In the genomic region with DNA sequence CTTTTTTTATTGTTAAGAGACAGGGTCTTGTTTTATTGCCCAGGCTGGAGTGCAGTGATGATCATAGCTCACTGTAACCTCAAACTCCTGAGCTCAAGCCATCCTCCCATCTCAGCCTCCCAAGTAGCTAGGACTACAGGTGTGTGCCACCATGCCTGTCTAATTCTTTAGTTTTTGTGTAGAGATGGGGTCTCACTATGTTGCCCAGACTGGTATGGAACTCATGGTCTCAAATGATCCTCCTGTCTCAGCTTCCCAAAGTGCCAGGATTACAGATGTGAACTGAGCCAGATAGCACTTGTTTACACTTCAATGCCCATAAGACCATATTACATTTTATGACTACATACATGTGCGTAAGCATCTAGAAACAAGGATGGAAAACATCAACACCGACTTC, we compare ENCODE assay signal across 17 cellular contexts.
"Had no signal": no experiment of that assay in that cellular context is flagged by ENCODE, and none has a peak within 500 bp of the region (broad histone marks: within the 10 kb centered on the region; RNA-seq: fewer than 3 reads in every experiment).

No MANE protein-coding gene starts in this region.

- H3K4me1 Mint-ChIP-seq: endodermal cell had no signal

- DNase-seq: activated CD4-positive, alpha-beta T cell treated with anti-CD3 and anti-CD28 coated beads, Interleukin-2, amount 50 U/mL, for 1 hour; activated CD4-positive, CD25-positive, alpha-beta regulatory T cell; activated gamma-delta T cell; endodermal cell; heart right ventricle; left cardiac atrium; lower lobe of right lung; stimulated activated CD4-positive, alpha-beta T cell treated with anti-CD3 and anti-CD28 coated beads, Interleukin-15, amount 100 ng/mL, for 24 hours; stimulated activated CD4-positive, alpha-beta T cell treated with anti-CD3 and anti-CD28 coated beads, Interleukin-4, amount 100 ng/mL, for 24 hours; stomach; testis; upper lobe of left lung had no signal

- H3K9me3 Mint-ChIP-seq: endodermal cell had no signal

- H3K4me1 ChIP-seq: gastroesophageal sphincter had no signal

- H3K27ac Mint-ChIP-seq: endodermal cell had no signal

- H3K27ac ChIP-seq: gastroesophageal sphincter, heart right ventricle, lower lobe of right lung, neutrophil, stomach, testis, upper lobe of left lung had no signal

- ATAC-seq: gastroesophageal sphincter, heart right ventricle, left cardiac atrium, lower lobe of right lung had no signal

- FAIRE-seq: astrocyte, bronchial epithelial cell, TTC549 had no signal

- H3K4me3 ChIP-seq: gastroesophageal sphincter, heart right ventricle, lower lobe of right lung, stomach, testis, upper lobe of left lung had no signal

- H3K4me3 Mint-ChIP-seq: endodermal cell had no signal

- H3K27me3 ChIP-seq: gastroesophageal sphincter, heart right ventricle, neutrophil, stomach, testis, upper lobe of left lung had no signal

- H3K9me3 ChIP-seq: gastroesophageal sphincter, heart right ventricle, lower lobe of right lung, neutrophil, stomach, testis, upper lobe of left lung had no signal
